9 cellular contexts compared by ENCODE assay signal in the genomic region with DNA sequence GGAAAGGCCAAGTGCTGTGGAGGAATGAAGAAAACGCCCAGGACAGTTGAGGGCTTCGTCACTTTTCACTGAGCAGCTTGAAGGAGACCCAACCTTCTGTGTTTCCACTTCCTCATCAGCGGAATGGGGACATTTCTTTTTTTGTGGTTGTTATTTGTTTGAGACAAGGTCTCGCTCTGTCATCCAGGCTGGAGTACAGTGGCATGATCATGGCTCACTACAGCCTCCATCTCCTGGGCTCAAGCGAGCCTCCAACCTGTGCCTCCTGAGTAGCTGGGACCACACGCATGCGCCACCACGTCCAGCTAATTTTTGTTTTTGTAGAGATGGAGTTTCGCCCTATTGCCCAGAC. TPM values are rescaled to one million over a fixed set of nuclear protein-coding genes. Genes with fewer than 3 reads are reported as not detected.
DNase-seq lines count a peak whose midpoint lies in the region; ATAC-seq, FAIRE-seq and TF ChIP-seq lines count a peak whose summit lies in the region.
"Had no signal": no experiment of that assay in that cellular context is flagged by ENCODE, and none has a peak within 500 bp of the region (broad histone marks: within the 10 kb centered on the region; RNA-seq: fewer than 3 reads in every experiment).

No MANE protein-coding gene starts in this region.

- DNase-seq in stimulated activated naive CD8-positive, alpha-beta T cell treated with anti-CD3 and anti-CD28 coated beads, Interleukin-15, Interleukin-2, amounts not matched to agents 100 U/mL and 50 U/mL, for 24 hours, result no peak
- DNase-seq in SKM-1 (lab: John Stamatoyannopoulos, UW; ENCODE audit: unreplicated experiment), result peak; percentile 26
- DNase-seq in upper lobe of right lung, result no peak
- no peak for DNase-seq in RCC 7860 (ENCODE audit: low spot score)
- DNase-seq in NCI-H526 treated with DMSO at 0.1 percent for 48 hours (lab: John Stamatoyannopoulos, UW), result no peak

- H3K36me3 Mint-ChIP-seq in stimulated activated naive CD8-positive, alpha-beta T cell treated with anti-CD3 and anti-CD28 coated beads, Interleukin-15, Interleukin-2, amounts not matched to agents 100 ng/mL and 50 ng/mL, for 24 hours (ENCODE audit: low read depth), result no peaks in the 10 kb centered on the region
- H3K36me3 Mint-ChIP-seq: activated naive CD8-positive, alpha-beta T cell had no signal

- no peaks in the 10 kb centered on the region for H3K27me3 Mint-ChIP-seq in stimulated activated naive CD8-positive, alpha-beta T cell treated with anti-CD3 and anti-CD28 coated beads, Interleukin-15, Interleukin-2, amounts not matched to agents 100 ng/mL and 50 ng/mL, for 24 hours
- H3K27me3 Mint-ChIP-seq: activated naive CD8-positive, alpha-beta T cell had no signal

- H3K4me3 Mint-ChIP-seq in stimulated activated naive CD8-positive, alpha-beta T cell treated with anti-CD3 and anti-CD28 coated beads, Interleukin-15, Interleukin-2, amounts not matched to agents 100 ng/mL and 50 ng/mL, for 24 hours, result peak overlapping the region; percentile 51
- H3K4me3 Mint-ChIP-seq: activated naive CD8-positive, alpha-beta T cell had no signal

- H3K27me3 ChIP-seq in layer of hippocampus (ENCODE audit: control insufficient read depth, insufficient read depth, low read length), result no peaks in the 10 kb centered on the region
- no peaks in the 10 kb centered on the region for H3K27me3 ChIP-seq in upper lobe of right lung

- intact Hi-C loops in upper lobe of right lung (cut with DNase I), result no loop called here

- no peak for ATAC-seq in stimulated activated naive CD8-positive, alpha-beta T cell treated with anti-CD3 and anti-CD28 coated beads, Interleukin-15, Interleukin-2, amounts not matched to agents 100 U/mL and 50 U/mL, for 24 hours
- ATAC-seq in upper lobe of right lung (peak; percentile 11), HG02840 (IDR thresholded peaks at IDR 0.05; ENCODE audit: low FRiP score, unreplicated experiment) (no peak)

- peak overlapping the region; percentile 89 for H3K27ac Mint-ChIP-seq in stimulated activated naive CD8-positive, alpha-beta T cell treated with anti-CD3 and anti-CD28 coated beads, Interleukin-15, Interleukin-2, amounts not matched to agents 100 ng/mL and 50 ng/mL, for 24 hours
- H3K27ac Mint-ChIP-seq: activated naive CD8-positive, alpha-beta T cell had no signal

- no peaks in the 10 kb centered on the region for H3K36me3 ChIP-seq in upper lobe of right lung

- peaks cover 58% of the 10 kb centered on the region for H3K4me1 ChIP-seq in upper lobe of right lung

- no peaks in the 10 kb centered on the region for H3K9me3 ChIP-seq in upper lobe of right lung

- H3K4me3 ChIP-seq in upper lobe of right lung, result no peak overlapping the region

- FAIRE-seq in RCC 7860 (lab: Jason Lieb, UNC), result no peak

- H3K27ac ChIP-seq in layer of hippocampus (ENCODE audit: low read depth, low read length) (peak overlapping the region; percentile 40), upper lobe of right lung (peak overlapping the region; percentile 71)

- no peaks in the 10 kb centered on the region for H3K9me3 Mint-ChIP-seq in stimulated activated naive CD8-positive, alpha-beta T cell treated with anti-CD3 and anti-CD28 coated beads, Interleukin-15, Interleukin-2, amounts not matched to agents 100 ng/mL and 50 ng/mL, for 24 hours

- peaks cover 59% of the 10 kb centered on the region for H3K4me1 Mint-ChIP-seq in stimulated activated naive CD8-positive, alpha-beta T cell treated with anti-CD3 and anti-CD28 coated beads, Interleukin-15, Interleukin-2, amounts not matched to agents 100 ng/mL and 50 ng/mL, for 24 hours (ENCODE audit: low read depth)

- TF ChIP-seq CTCF in upper lobe of right lung (IDR thresholded peaks at IDR 0.05), result no peak

RNA-seq across cellular contexts. Expression of a gene that starts 28.6 kb away (rescaled TPM):
- total RNA-seq in upper lobe of right lung, result 34.3 TPM

RNA-seq across cellular contexts. Expression of a gene that starts 43.5 kb away (rescaled TPM):
- total RNA-seq in upper lobe of right lung, result 106 TPM
